18 cellular contexts compared by ENCODE assay signal in genomic region chr4:186698525-186698924, GRCh38. TPM values are rescaled to one million over a fixed set of nuclear protein-coding genes. Genes with fewer than 3 reads are reported as not detected.
"Had no signal": no experiment of that assay in that cellular context is flagged by ENCODE, and none has a peak within 500 bp of the region (broad histone marks: within the 10 kb centered on the region; RNA-seq: fewer than 3 reads in every experiment).

No MANE protein-coding gene starts in this region.

- H3K79me2 ChIP-seq: parathyroid adenoma had no signal

- H3K27ac ChIP-seq: colonic mucosa, foreskin keratinocyte, parathyroid adenoma, vagina had no signal

- H3K9ac ChIP-seq: parathyroid adenoma had no signal

- H3K4me3 Mint-ChIP-seq: activated CD4-positive, alpha-beta memory T cell treated with anti-CD3 and anti-CD28 coated beads for 36 hours; activated naive CD8-positive, alpha-beta T cell had no signal

- ATAC-seq: left lobe of liver had no signal

- H2AFZ ChIP-seq: parathyroid adenoma had no signal

- H3K27me3 ChIP-seq: colonic mucosa, foreskin keratinocyte, tibial nerve, vagina had no signal

- H3K27me3 Mint-ChIP-seq: activated naive CD8-positive, alpha-beta T cell had no signal

- DNase-seq: activated CD4-positive, alpha-beta memory T cell treated with anti-CD3 and anti-CD28 coated beads for 36 hours; activated CD4-positive, alpha-beta T cell treated with anti-CD3 and anti-CD28 coated beads for 4 hours; activated T-cell treated with anti-CD3 and anti-CD28 coated beads for 4 hours; caudate nucleus; colonic mucosa; foreskin keratinocyte; mammary epithelial cell; stimulated activated CD4-positive, alpha-beta T cell treated with anti-CD3 and anti-CD28 coated beads, Interleukin-12 subunit alpha, Interleukin-12 subunit beta, amount 100 ng/mL, for 4 hours; stimulated activated CD4-positive, alpha-beta T cell treated with anti-CD3 and anti-CD28 coated beads, Interleukin-1b, Interleukin-23, amount 100 ng/mL, for 48 hours; stimulated activated CD8-positive, alpha-beta memory T cell treated with anti-CD3 and anti-CD28 coated beads, Interleukin-4, amount 100 ng/mL, for 48 hours; stimulated activated naive CD4-positive, alpha-beta T cell treated with Interleukin-2 at 50 U/mL for 16 hours; SW 1271; T-helper 2 cell had no signal

- H3K4me1 ChIP-seq: parathyroid adenoma had no signal

- H3K27ac Mint-ChIP-seq: activated CD4-positive, alpha-beta memory T cell treated with anti-CD3 and anti-CD28 coated beads for 36 hours; activated naive CD8-positive, alpha-beta T cell had no signal

- H3K4me3 ChIP-seq: colonic mucosa, tibial nerve, vagina had no signal

- H3K36me3 ChIP-seq: colonic mucosa, vagina had no signal

- H3K36me3 Mint-ChIP-seq: activated CD4-positive, alpha-beta memory T cell treated with anti-CD3 and anti-CD28 coated beads for 36 hours; activated naive CD8-positive, alpha-beta T cell had no signal

- H3K9me3 ChIP-seq: colonic mucosa, vagina had no signal

RNA-seq across cellular contexts. Expression of gene FAT1, which starts 25.1 kb away (rescaled TPM):
- total RNA-seq: activated CD4-positive, alpha-beta memory T cell treated with anti-CD3 and anti-CD28 coated beads for 36 hours had no signal
